In genomic region chr13:26679411-26679810, GRCh38 we compare ENCODE assay signal across 11 cellular contexts.
A peak's percentile ranks its signal among the peaks of the same experiment; 100 is the strongest.
DNase-seq lines count a peak whose midpoint lies in the region; ATAC-seq and TF ChIP-seq lines count a peak whose summit lies in the region.
"Had no signal": no experiment of that assay in that cellular context is flagged by ENCODE, and none has a peak within 500 bp of the region (broad histone marks: within the 10 kb centered on the region; RNA-seq: fewer than 3 reads in every experiment).

No MANE protein-coding gene starts in this region.

- CTCF ChIA-PET in AG04449 (lab: Yijun Ruan, JAX), result interaction anchor here (0.9 to 1.7 kb wide), 4 partner anchors 11 to 494 kb away, joined by 4 to 6 read pairs (median 5); no protein-coding TSS in a partner anchor

- no peak for TF ChIP-seq CTCF in AG04449 (IDR thresholded peaks at IDR 0.05; ENCODE audit: insufficient read depth, low read length, missing control alignments)

- H2BK15ac ChIP-seq in neuronal stem cell (ENCODE audit: low read length), result no peak overlapping the region

- DNase-seq in AG04449 (ENCODE audit: low read depth, low spot score), result peak; percentile 36
- peak; percentile 39 for DNase-seq in M059J (ENCODE audit: low read depth)
- peak; percentile 23 for DNase-seq in kidney glomerular epithelial cell (lab: John Stamatoyannopoulos, UW)
- no peak for DNase-seq in T-helper 2 cell
- no peak for DNase-seq in activated T-cell treated with anti-CD3 and anti-CD28 coated beads, Interleukin-2, amount 50 U/mL, for 4 hours
- DNase-seq in neuronal stem cell (ENCODE audit: low spot score), result no peak
- DNase-seq: activated T-cell treated with anti-CD3 and anti-CD28 coated beads for 4 hours, left cardiac atrium, NCI-H1930 had no signal

- H2BK120ac ChIP-seq in neuronal stem cell (ENCODE audit: low read depth, low read length), result no peak overlapping the region

- no peak overlapping the region for H2BK12ac ChIP-seq in neuronal stem cell (ENCODE audit: low read length)

- peaks cover 28 to 56% of the 10 kb centered on the region in 2 donors for H3K36me3 ChIP-seq in neuronal stem cell (replicated peaks in 1 of 2; ENCODE audit: control insufficient read depth in 2 of 2, insufficient read depth in 2 of 2, low read length in 2 of 2)

- no peak overlapping the region for H4K91ac ChIP-seq in neuronal stem cell (ENCODE audit: low read depth, low read length, poor library complexity)

- no CpG with 5 or more reads among the region's 4 CpGs for WGBS in neuronal stem cell (ENCODE audit: extremely low coverage in 2 of 2, insufficient read length in 2 of 2, insufficient replicate concordance in 1 of 2), 2 donors

- POLR2A ChIA-PET in AG04449 (lab: Yijun Ruan, JAX), result no interaction called here

- no peaks in the 10 kb centered on the region for H3K9me3 ChIP-seq in neuronal stem cell (replicated peaks in 1 of 2; ENCODE audit: control insufficient read depth in 2 of 2, insufficient read depth in 1 of 2, low read depth in 1 of 2, low read length in 2 of 2)

- peaks cover 5% of the 10 kb centered on the region for H3K79me1 ChIP-seq in neuronal stem cell (ENCODE audit: low read depth, low read length)

- H3K18ac ChIP-seq in neuronal stem cell (ENCODE audit: low read length), result no peak overlapping the region

- no peak overlapping the region for H3K9ac ChIP-seq in neuronal stem cell (ENCODE audit: low read depth, low read length, poor library complexity)

- no peak overlapping the region for H4K8ac ChIP-seq in neuronal stem cell (ENCODE audit: low read depth, low read length)

- H3K27ac ChIP-seq in cingulate gyrus (ENCODE audit: low read depth, low read length) (peak overlapping the region; percentile 63), neuronal stem cell (replicated peaks; ENCODE audit: low read length) (no peak overlapping the region)

- no peak overlapping the region for H3K23ac ChIP-seq in neuronal stem cell (ENCODE audit: low read depth, low read length, poor library complexity)

- H3K4me3 Mint-ChIP-seq in activated T-cell treated with anti-CD3 and anti-CD28 coated beads, Interleukin-2, amount 50 U/mL, for 4 hours, result no peak overlapping the region

- H3K9me3 Mint-ChIP-seq in activated T-cell treated with anti-CD3 and anti-CD28 coated beads, Interleukin-2, amount 50 U/mL, for 4 hours, result no peaks in the 10 kb centered on the region

- no peak overlapping the region for H2AK5ac ChIP-seq in neuronal stem cell (ENCODE audit: low read depth, low read length)

- no peak for ATAC-seq in activated T-cell treated with anti-CD3 and anti-CD28 coated beads, Interleukin-2, amount 50 U/mL, for 4 hours
- ATAC-seq in GM18511 (IDR thresholded peaks at IDR 0.05; ENCODE audit: unreplicated experiment), result no peak
- ATAC-seq: left cardiac atrium had no signal

- H2AFZ ChIP-seq in neuronal stem cell (ENCODE audit: low read length), result no peak overlapping the region

- no peaks in the 10 kb centered on the region for H3K36me3 Mint-ChIP-seq in activated T-cell treated with anti-CD3 and anti-CD28 coated beads, Interleukin-2, amount 50 U/mL, for 4 hours (ENCODE audit: insufficient read depth)

- H3K4me2 ChIP-seq in neuronal stem cell (ENCODE audit: insufficient read depth, low read length, poor library complexity, severe bottlenecking), result no peak overlapping the region

- no peaks in the 10 kb centered on the region for H3K27me3 ChIP-seq in neuronal stem cell (ENCODE audit: control insufficient read depth in 3 of 3, insufficient read depth in 3 of 3, low read depth in 1 of 3, low read length in 3 of 3)

- peaks cover 10% of the 10 kb centered on the region for H3K27me3 Mint-ChIP-seq in activated T-cell treated with anti-CD3 and anti-CD28 coated beads, Interleukin-2, amount 50 U/mL, for 4 hours (ENCODE audit: low read depth)

- H3K14ac ChIP-seq in neuronal stem cell (ENCODE audit: low read length), result no peak overlapping the region

- H2BK5ac ChIP-seq in neuronal stem cell (ENCODE audit: low read length), result no peak overlapping the region

- H3K4ac ChIP-seq in neuronal stem cell (ENCODE audit: low read length), result no peak overlapping the region

- H3K4me3 ChIP-seq in AG04449 (ENCODE audit: low read depth, low read length) (no peak overlapping the region), neuronal stem cell (ENCODE audit: low read length in 2 of 2) (no peak overlapping the region)

- H3K4me1 Mint-ChIP-seq in activated T-cell treated with anti-CD3 and anti-CD28 coated beads, Interleukin-2, amount 50 U/mL, for 4 hours (ENCODE audit: low read depth), result no peaks in the 10 kb centered on the region

- H3K4me1 ChIP-seq in neuronal stem cell (ENCODE audit: control insufficient read depth in 2 of 2, insufficient read depth in 1 of 2, low read depth in 1 of 2, low read length in 2 of 2), result peaks cover 5 to 12% of the 10 kb centered on the region in 2 donors

Comparison
In these comparisons a context has a peak if more than half of its experiments do, and no peak if none do; other contexts are left out.
1. DNase-seq: peak in AG04449 (single experiment), M059J (single experiment) and kidney glomerular epithelial cell (single experiment); none in T-helper 2 cell (0 of 5), activated T-cell treated with anti-CD3 and anti-CD28 coated beads, Interleukin-2, amount 50 U/mL, for 4 hours (single experiment) and neuronal stem cell (single experiment).